1 cellular context compared by ENCODE assay signal in genomic region chr10:987635-987905, GRCh38.
A peak's percentile ranks its signal among the peaks of the same experiment; 100 is the strongest.
TF ChIP-seq lines count a peak whose summit lies in the region.

No MANE protein-coding gene starts in this region.

TF ChIP-seq in K562, 482 proteins besides CTCF, POLR2A, EP300 and RAD21:
- TF ChIP-seq MAZ (CRISPR knock-in tag; conservative IDR thresholded peaks at IDR 0.05 in 1 of 2, IDR thresholded peaks at IDR 0.05 in 1 of 2) (no peak), JUN (IDR thresholded peaks at IDR 0.05; ENCODE audit: borderline replicate concordance, low read depth, low read length) (no peak), JUN (CRISPR knock-in tag; IDR thresholded peaks at IDR 0.05; ENCODE audit: borderline replicate concordance) (0 out of 2 replicates have a peak, but pooled peaks have one; percentile 59), STAT5A (IDR thresholded peaks at IDR 0.05; ENCODE audit: borderline replicate concordance, low read length) (no peak), ZNF740 (CRISPR knock-in tag; IDR thresholded peaks at IDR 0.05) (peak; percentile 41; the same call in 1 of the 2 replicates), ZNF740 (tag; IDR thresholded peaks at IDR 0.05) (no peak), MCM3 (IDR thresholded peaks at IDR 0.05) (no peak), LCOR (CRISPR knock-in tag; IDR thresholded peaks at IDR 0.05) (0 out of 2 replicates have a peak, but pooled peaks have one; percentile 0), ZNF263 (CRISPR knock-in tag; IDR thresholded peaks at IDR 0.05; ENCODE audit: borderline replicate concordance) (0 out of 2 replicates have a peak, but pooled peaks have one; percentile 46)
TF ChIP-seq in K562: peak in this region for 4.
